ENCODE assay signal across 8 cellular contexts in the genomic region with DNA sequence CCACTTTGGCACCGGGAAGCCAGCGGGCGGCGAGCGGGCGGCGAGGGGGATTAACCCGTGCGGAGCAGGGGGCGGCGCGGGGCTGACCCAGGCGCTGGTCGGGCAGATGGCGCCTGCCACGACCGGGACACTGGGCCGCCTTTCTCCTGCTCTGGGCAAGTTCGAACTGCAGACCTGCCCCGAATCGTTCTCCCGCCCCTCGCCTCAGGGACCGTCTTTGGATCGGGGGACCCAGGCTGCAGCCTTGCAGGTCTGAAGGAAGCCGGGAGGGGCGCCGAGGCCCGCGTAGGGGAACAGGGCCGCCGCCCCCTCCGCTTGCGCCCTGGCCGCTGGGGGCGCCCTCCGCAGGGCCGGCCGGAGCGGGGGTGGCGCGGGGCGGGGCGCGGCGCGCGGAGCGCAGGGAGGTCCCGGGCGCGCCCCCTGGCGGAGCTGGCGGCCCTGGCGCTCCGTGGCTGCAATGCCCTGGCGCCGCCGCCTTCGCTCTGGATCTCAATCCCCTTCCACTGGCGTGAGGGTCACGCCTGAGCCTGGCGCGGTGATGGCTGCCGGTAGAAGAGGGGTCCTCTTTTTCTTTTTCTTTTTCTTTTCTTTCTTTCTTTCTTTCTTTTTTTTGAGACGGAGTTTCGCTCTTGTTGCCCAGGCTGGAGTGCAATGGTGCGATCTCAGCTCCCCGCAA. TPM values are rescaled to one million over a fixed set of nuclear protein-coding genes. Genes with fewer than 3 reads are reported as not detected.
DNase-seq lines count a peak whose midpoint lies in the region; ATAC-seq and TF ChIP-seq lines count a peak whose summit lies in the region.

No MANE protein-coding gene starts in this region.

- ATAC-seq in HG02973 (IDR thresholded peaks at IDR 0.05; ENCODE audit: unreplicated experiment) (peak; percentile 54), right lobe of liver (peak; percentile 82 to 94 (median 86)), HG03095 (IDR thresholded peaks at IDR 0.05; ENCODE audit: unreplicated experiment) (no peak)

- DNase-seq in NCI-H345 treated with DMSO at 0.1 percent for 48 hours (lab: John Stamatoyannopoulos, UW; ENCODE audit: unreplicated experiment) (peak; percentile 37), dermis blood vessel endothelial cell (peak; percentile 91), right lobe of liver (peak; percentile 79 to 82 (median 81))
- peak; percentile 66 to 67 for DNase-seq in activated CD4-positive, alpha-beta T cell treated with anti-CD3 and anti-CD28 coated beads, Interleukin-2, amount 50 U/mL, for 24 hours (ENCODE audit: low read depth in 1 of 2, low spot score in 1 of 2)
- DNase-seq in stimulated activated CD4-positive, alpha-beta T cell treated with anti-CD3 and anti-CD28 coated beads, Interleukin-4, amount 100 ng/mL, for 24 hours = peak; percentile 78

- WGBS in right lobe of liver (ENCODE audit: insufficient coverage, low coverage, low lambda C conversion rate, missing lambda C conversion rate) = 0% methylated on average over 10 of the region's 69 CpGs

- no peaks in the 10 kb centered on the region for H3K4me1 ChIP-seq in right lobe of liver

- H3K36me3 ChIP-seq in right lobe of liver = no peaks in the 10 kb centered on the region

- peak; percentile 82 for TF ChIP-seq CTCF in GM12874 (IDR thresholded peaks at IDR 0.05; ENCODE audit: insufficient read depth, low read depth, low read length)
- peak; percentile 44 to 94 (median 74) for TF ChIP-seq CTCF in right lobe of liver (IDR thresholded peaks at IDR 0.05)

- no peak overlapping the region for H3K27ac ChIP-seq in right lobe of liver

- no peak for TF ChIP-seq POLR2A in right lobe of liver (IDR thresholded peaks at IDR 0.05)

- peak overlapping the region; percentile 61 to 65 (median 64) for H3K4me3 ChIP-seq in right lobe of liver

- no peaks in the 10 kb centered on the region for H3K27me3 ChIP-seq in right lobe of liver

- H3K9me3 ChIP-seq in right lobe of liver = no peaks in the 10 kb centered on the region

- intact Hi-C loops in right lobe of liver (cut with DNase I) = no loop called here

RNA-seq across cellular contexts. Expression of gene LTBP2, which starts 0.4 kb away (rescaled TPM):
- total RNA-seq in dermis blood vessel endothelial cell (89.2 and 90.5 TPM in 2 replicates), right lobe of liver (1 to 10 TPM in 3 of 6 experiments, under 1 TPM in 3; 0.46 to 3.5 (median 1.7) TPM)

Comparison
In these comparisons a context has a peak if more than half of its experiments do, and no peak if none do; other contexts are left out.
1. DNase-seq: peak in every context shown above with its lines; median percentile 91 in dermis blood vessel endothelial cell; 81 in right lobe of liver; 78 in stimulated activated CD4-positive, alpha-beta T cell treated with anti-CD3 and anti-CD28 coated beads, Interleukin-4, amount 100 ng/mL, for 24 hours; 66 in activated CD4-positive, alpha-beta T cell treated with anti-CD3 and anti-CD28 coated beads, Interleukin-2, amount 50 U/mL, for 24 hours; 37 in NCI-H345 treated with DMSO at 0.1 percent for 48 hours.
2. RNA of gene LTBP2, which starts 0.4 kb away (total RNA-seq): 89.2 to 90.5 TPM in dermis blood vessel endothelial cell; 0.46 to 3.5 TPM in right lobe of liver; every median in the first group is over 10 times any median in the second.